In the genomic region with DNA sequence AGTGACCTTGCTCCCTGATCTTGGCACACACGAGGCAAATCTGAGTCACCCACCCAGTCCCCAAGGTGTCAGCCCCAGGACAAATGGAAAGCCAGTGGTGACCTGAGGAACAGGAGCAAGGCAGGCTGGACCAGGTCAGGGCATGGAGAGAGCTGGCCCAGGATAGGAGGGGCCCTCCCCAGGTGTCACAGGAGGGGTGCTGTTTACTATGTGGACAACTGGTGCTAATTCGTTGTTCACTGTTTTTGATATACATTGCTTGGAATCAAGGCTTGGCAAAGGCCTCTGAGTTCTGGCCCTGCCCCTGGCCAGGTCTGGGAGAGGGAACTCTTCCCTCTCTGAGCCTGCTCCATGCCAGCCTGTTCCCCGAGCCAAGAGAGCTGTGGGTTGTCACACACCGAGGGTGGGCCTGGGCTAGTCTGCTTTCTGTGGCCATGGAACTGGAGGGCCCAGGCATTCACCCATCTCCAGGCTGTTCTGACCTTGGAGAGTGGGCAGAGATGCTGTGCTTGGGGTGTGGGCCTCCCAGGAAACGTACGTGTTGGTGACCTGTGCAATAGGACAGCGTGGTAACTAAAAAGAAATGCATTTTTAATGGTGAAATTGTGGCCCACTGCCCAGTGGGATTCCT, we compare ENCODE assay signal across 21 cellular contexts. TPM values are rescaled to one million over a fixed set of nuclear protein-coding genes. Genes with fewer than 3 reads are reported as not detected.
DNase-seq lines count a peak whose midpoint lies in the region; ATAC-seq and TF ChIP-seq lines count a peak whose summit lies in the region.
"Had no signal": no experiment of that assay in that cellular context is flagged by ENCODE, and none has a peak within 500 bp of the region (broad histone marks: within the 10 kb centered on the region; RNA-seq: fewer than 3 reads in every experiment).

No MANE protein-coding gene starts in this region.

- H3K4me3 ChIP-seq in SJSA1: no peak overlapping the region
- H3K4me3 ChIP-seq: GM12878 had no signal

- no peak overlapping the region for H2BK120ac ChIP-seq in H9 (ENCODE audit: low read depth, low read length, poor library complexity, severe bottlenecking)

- H3K18ac ChIP-seq in H9 (ENCODE audit: insufficient read length, low read depth, low read length): peak overlapping the region; percentile 48

- H3K4ac ChIP-seq in H9 (ENCODE audit: low read depth, low read length): no peak overlapping the region

- H2AFZ ChIP-seq in H9 (ENCODE audit: low read length): no peak overlapping the region

- intact Hi-C loops in left colon (cut with DNase I, micrococcal nuclease) (no loop called here), sciatic nerve (cut with DNase I) (no loop called here)

- no peak overlapping the region for H4K8ac ChIP-seq in H9 (replicated peaks; ENCODE audit: insufficient read length, low read depth, low read length)

- H3K27ac Mint-ChIP-seq in H9: peak overlapping the region in 1 of 3 experiments; percentile 44; a peak in 1 of 7 replicates
- H3K27ac Mint-ChIP-seq: activated naive CD4-positive, alpha-beta T cell treated with anti-CD3 and anti-CD28 coated beads, Interleukin-2, amount 50 U/mL, for 72 hours; B cell had no signal

- no peak overlapping the region for H3T11ph ChIP-seq in H9 (ENCODE audit: low read length)

- no peak overlapping the region for H2AK5ac ChIP-seq in H9 (ENCODE audit: insufficient read length, low read length)

- H2BK15ac ChIP-seq in H9 (ENCODE audit: low read depth, low read length): no peak overlapping the region

- DNase-seq in H9 (no peak), SJSA1 (ENCODE audit: low read depth in 1 of 2, low spot score in 2 of 2) (peak in 1 of 2 experiments; percentile 20), left colon (peak in 1 of 2 donors; percentile 23), sciatic nerve (ENCODE audit: low spot score) (peak; percentile 37), HCEC 1CT (no peak)
- no peak for DNase-seq in activated CD4-positive, alpha-beta T cell treated with anti-CD3 and anti-CD28 coated beads, Interleukin-2, amount 50 U/mL, for 4 hours
- DNase-seq: midbrain; NCI-H1694; NCI-H446 treated with DMSO at 0.1 percent for 48 hours; stimulated activated CD4-positive, alpha-beta T cell treated with anti-CD3 and anti-CD28 coated beads, Interleukin-4, amount 100 ng/mL, for 24 hours; T-helper 9 cell had no signal

- H3K14ac ChIP-seq in H9 (ENCODE audit: insufficient read depth, low read length): no peak overlapping the region

- H3K79me1 ChIP-seq in H9 (ENCODE audit: insufficient read depth, low read depth, low read length, poor library complexity, severe bottlenecking): no peaks in the 10 kb centered on the region

- H2BK5ac ChIP-seq in H9 (ENCODE audit: insufficient read length, low read length): no peak overlapping the region

- H3K9me3 ChIP-seq in H9 (ENCODE audit: control insufficient read depth, low read depth, low read length) (no peaks in the 10 kb centered on the region), SJSA1 (replicated peaks) (no peaks in the 10 kb centered on the region)
- H3K9me3 ChIP-seq: heart left ventricle, neutrophil had no signal

- no peak overlapping the region for H3K27ac ChIP-seq in H9 (ENCODE audit: insufficient read length, low read depth, low read length)
- peak overlapping the region; percentile 23; the same call in 1 of the 2 replicates for H3K27ac ChIP-seq in SJSA1
- H3K27ac ChIP-seq: heart left ventricle, neutrophil had no signal

- no peak overlapping the region for H4K5ac ChIP-seq in H9 (ENCODE audit: insufficient read length, low read depth, low read length)

- WGBS in H9 (ENCODE audit: extremely low coverage, insufficient read length, low lambda C conversion rate): no CpG with 5 or more reads among the region's 7 CpGs

- no peaks in the 10 kb centered on the region for H4K20me1 ChIP-seq in H9 (ENCODE audit: control insufficient read depth, insufficient read depth, insufficient read length)

- no peak overlapping the region for H3K4me3 Mint-ChIP-seq in H9
- H3K4me3 Mint-ChIP-seq: B cell had no signal

- H3K36me3 Mint-ChIP-seq in H9 (ENCODE audit: insufficient read depth in 1 of 3, low read depth in 3 of 3): no peaks in the 10 kb centered on the region; a peak in 1 of 7 replicates
- H3K36me3 Mint-ChIP-seq: activated naive CD4-positive, alpha-beta T cell treated with anti-CD3 and anti-CD28 coated beads, Interleukin-2, amount 50 U/mL, for 72 hours had no signal

- H3K4me2 ChIP-seq in H9 (ENCODE audit: insufficient read depth, insufficient read length, low read length): no peak overlapping the region

- H3K56ac ChIP-seq in H9 (ENCODE audit: insufficient read length, low read depth, low read length): no peak overlapping the region

- H3K9me3 Mint-ChIP-seq in H9: peaks cover 6 to 8% of the 10 kb centered on the region in 2 experiments; a peak in 4 of 5 replicates
- H3K9me3 Mint-ChIP-seq: activated naive CD4-positive, alpha-beta T cell treated with anti-CD3 and anti-CD28 coated beads, Interleukin-2, amount 50 U/mL, for 72 hours had no signal

- no peak overlapping the region for H3K23ac ChIP-seq in H9 (ENCODE audit: insufficient read length, low read depth, low read length)

- H3K79me2 ChIP-seq in H9 (ENCODE audit: insufficient read depth, low read length): no peaks in the 10 kb centered on the region

- no peak overlapping the region for H2BK12ac ChIP-seq in H9 (ENCODE audit: insufficient read length, low read depth, low read length)

- H4K91ac ChIP-seq in H9 (ENCODE audit: insufficient read length, low read depth, low read length): no peak overlapping the region

- no peaks in the 10 kb centered on the region for H3K23me2 ChIP-seq in H9 (ENCODE audit: insufficient read length, low read depth, low read length, poor library complexity, severe bottlenecking)

- no peaks in the 10 kb centered on the region for H3K27me3 ChIP-seq in H9 (ENCODE audit: insufficient read depth, low read length)
- 0 out of 2 replicates have a peak, but pooled peaks cover 5% of the 10 kb centered on the region for H3K27me3 ChIP-seq in SJSA1 (replicated peaks)
- H3K27me3 ChIP-seq: neutrophil had no signal

- peaks cover 3% of the 10 kb centered on the region for H3K27me3 Mint-ChIP-seq in H9 (ENCODE audit: low read depth)

- H3K36me3 ChIP-seq in SJSA1: no peaks in the 10 kb centered on the region
- H3K36me3 ChIP-seq: heart left ventricle, neutrophil had no signal

- TF ChIP-seq CTCF in H9 (conservative IDR thresholded peaks at IDR 0.05): no peak

- no peak overlapping the region for H3K9ac ChIP-seq in H9 (ENCODE audit: extremely low read depth, insufficient read length, low read length)

- no peaks in the 10 kb centered on the region; the same call in 1 of the 2 replicates for H3K4me1 ChIP-seq in H9 (ENCODE audit: insufficient read depth, low read length)
- H3K4me1 ChIP-seq in SJSA1 (replicated peaks): peaks cover 12% of the 10 kb centered on the region

- peaks cover 2 to 6% of the 10 kb centered on the region in 2 experiments; a peak in 2 of 4 replicates for H3K4me1 Mint-ChIP-seq in H9
- H3K4me1 Mint-ChIP-seq: B cell had no signal

- H2BK20ac ChIP-seq in H9 (ENCODE audit: low read depth, low read length, poor library complexity, severe bottlenecking): no peak overlapping the region

- ATAC-seq in left colon: peak; percentile 1
- peak; percentile 20 for ATAC-seq in sciatic nerve
- ATAC-seq in GM21423 (IDR thresholded peaks at IDR 0.05; ENCODE audit: unreplicated experiment): no peak
- ATAC-seq: activated naive CD4-positive, alpha-beta T cell treated with anti-CD3 and anti-CD28 coated beads, Interleukin-2, amount 50 U/mL, for 72 hours had no signal

RNA-seq across cellular contexts. Expression of gene CRYAA, which starts 41.8 kb away (rescaled TPM):
- total RNA-seq in H9 (2021) (not detected in 2 replicates), left colon (not detected), sciatic nerve (not detected)
- not detected in 2 replicates for total RNA-seq in SJSA1 (2014; rRNA removed; shearing (Covaris generic))
- total RNA-seq: activated naive CD4-positive, alpha-beta T cell treated with anti-CD3 and anti-CD28 coated beads, Interleukin-2, amount 50 U/mL, for 72 hours; B cell; bronchial epithelial cell; G401; GM12878; heart left ventricle; HT1080; SK-MEL-5 had no signal
